ENCODE assay signal across 1 cellular context in genomic region chr6:149942461-149942829, GRCh38.
A peak's percentile ranks its signal among the peaks of the same experiment; 100 is the strongest.
TF ChIP-seq lines count a peak whose summit lies in the region.

No MANE protein-coding gene starts in this region.

TF ChIP-seq in K562, 482 proteins besides CTCF, POLR2A, EP300 and RAD21:
- TF ChIP-seq PRDM10 (IDR thresholded peaks at IDR 0.05; ENCODE audit: partially characterized antibody) (peak; percentile 19), ZBTB33 (CRISPR knock-in tag; IDR thresholded peaks at IDR 0.05) (no peak)
